9 cellular contexts compared by ENCODE assay signal in genomic region chr16:76265434-76266045, GRCh38. TPM values are rescaled to one million over a fixed set of nuclear protein-coding genes. Genes with fewer than 3 reads are reported as not detected.
DNase-seq lines count a peak whose midpoint lies in the region; FAIRE-seq and TF ChIP-seq lines count a peak whose summit lies in the region.
"Had no signal": no experiment of that assay in that cellular context is flagged by ENCODE, and none has a peak within 500 bp of the region (broad histone marks: within the 10 kb centered on the region; RNA-seq: fewer than 3 reads in every experiment).

No MANE protein-coding gene starts in this region.

- no peak overlapping the region for H3K27ac Mint-ChIP-seq in activated T-cell treated with anti-CD3 and anti-CD28 coated beads, Interleukin-2, amount 50 U/mL, for 24 hours
- H3K27ac Mint-ChIP-seq in neural crest cell (ENCODE audit: unreplicated experiment): no peak overlapping the region

- H3K36me3 Mint-ChIP-seq in activated T-cell treated with anti-CD3 and anti-CD28 coated beads, Interleukin-2, amount 50 U/mL, for 24 hours (ENCODE audit: low read depth): no peaks in the 10 kb centered on the region
- no peaks in the 10 kb centered on the region for H3K36me3 Mint-ChIP-seq in neural crest cell (ENCODE audit: low read depth)

- H3K27me3 Mint-ChIP-seq in activated T-cell treated with anti-CD3 and anti-CD28 coated beads, Interleukin-2, amount 50 U/mL, for 24 hours: no peaks in the 10 kb centered on the region
- H3K27me3 Mint-ChIP-seq in neural crest cell (ENCODE audit: low read depth): no peaks in the 10 kb centered on the region

- DNase-seq in activated T-cell treated with anti-CD3 and anti-CD28 coated beads for 48 hours (ENCODE audit: low read depth) (peak; percentile 6), H54 (ENCODE audit: insufficient read length, low spot score) (no peak), M059J (ENCODE audit: low read depth) (peak; percentile 12), astrocyte of the cerebellum (ENCODE audit: low read depth) (peak; percentile 9), neural crest cell (ENCODE audit: low read depth, low spot score) (peak; percentile 64), C1 segment of cervical spinal cord (lab: John Stamatoyannopoulos, UW) (no peak)
- no peak for DNase-seq in activated T-cell treated with anti-CD3 and anti-CD28 coated beads, Interleukin-2, amount 50 U/mL, for 24 hours
- no peak for DNase-seq in effector memory CD4-positive, alpha-beta T cell

- H3K27me3 ChIP-seq in effector memory CD4-positive, alpha-beta T cell (replicated peaks; ENCODE audit: control insufficient read depth, insufficient read depth, low read length, poor library complexity, severe bottlenecking): no peaks in the 10 kb centered on the region

- peak; percentile 41 for FAIRE-seq in H54 (lab: Jason Lieb, UNC)
- FAIRE-seq: GM18507 had no signal

- H3K4me1 ChIP-seq in effector memory CD4-positive, alpha-beta T cell (ENCODE audit: control insufficient read depth, insufficient read depth, low read length, poor library complexity, severe bottlenecking): no peaks in the 10 kb centered on the region

- in situ Hi-C loops in astrocyte of the cerebellum (cut with HindIII; ENCODE audit: low sequenced_read_pairs): no loop called here

- no peak overlapping the region for H3K4me3 ChIP-seq in astrocyte of the cerebellum (ENCODE audit: low read depth, low read length)
- H3K4me3 ChIP-seq in effector memory CD4-positive, alpha-beta T cell (ENCODE audit: insufficient read depth, low read depth, low read length, poor library complexity, severe bottlenecking): no peak overlapping the region

- H3K4me3 Mint-ChIP-seq in activated T-cell treated with anti-CD3 and anti-CD28 coated beads, Interleukin-2, amount 50 U/mL, for 24 hours: no peak overlapping the region
- no peak overlapping the region for H3K4me3 Mint-ChIP-seq in neural crest cell

- peak; percentile 73 for TF ChIP-seq CTCF in astrocyte of the cerebellum (IDR thresholded peaks at IDR 0.05; ENCODE audit: low read depth, low read length, missing control alignments)
- TF ChIP-seq CTCF in neural crest cell (conservative IDR thresholded peaks at IDR 0.05): peak; percentile 66

- H3K27ac ChIP-seq in effector memory CD4-positive, alpha-beta T cell (ENCODE audit: insufficient read depth, low read length, poor library complexity, severe bottlenecking): no peak overlapping the region

- no peaks in the 10 kb centered on the region for H3K4me1 Mint-ChIP-seq in activated T-cell treated with anti-CD3 and anti-CD28 coated beads, Interleukin-2, amount 50 U/mL, for 24 hours (ENCODE audit: low read depth)
- H3K4me1 Mint-ChIP-seq in neural crest cell: no peaks in the 10 kb centered on the region

- no peaks in the 10 kb centered on the region for H3K9me3 ChIP-seq in effector memory CD4-positive, alpha-beta T cell (ENCODE audit: control insufficient read depth, low read length)

- H3K36me3 ChIP-seq in effector memory CD4-positive, alpha-beta T cell (ENCODE audit: control insufficient read depth, insufficient read depth, low read length): no peaks in the 10 kb centered on the region

- peaks cover 11% of the 10 kb centered on the region for H3K9me3 Mint-ChIP-seq in activated T-cell treated with anti-CD3 and anti-CD28 coated beads, Interleukin-2, amount 50 U/mL, for 24 hours
- peaks cover 7% of the 10 kb centered on the region for H3K9me3 Mint-ChIP-seq in neural crest cell

- no peak for TF ChIP-seq POLR2A in H54 (IDR thresholded peaks at IDR 0.05; ENCODE audit: low read depth, low read length)

RNA-seq across cellular contexts. Expression of gene CNTNAP4, which starts 11.7 kb away (rescaled TPM):
- not detected in 2 replicates for total RNA-seq in M059J (2014; rRNA removed; shearing (Covaris generic))
- 0.07 and 0.14 TPM in 2 replicates for total RNA-seq in neural crest cell

Comparison
In these comparisons a context has a peak if more than half of its experiments do, and no peak if none do; other contexts are left out.
1. DNase-seq: peak in activated T-cell treated with anti-CD3 and anti-CD28 coated beads for 48 hours (single experiment), M059J (single experiment), astrocyte of the cerebellum (single experiment) and neural crest cell (single experiment); none in activated T-cell treated with anti-CD3 and anti-CD28 coated beads, Interleukin-2, amount 50 U/mL, for 24 hours (single experiment), H54 (single experiment), C1 segment of cervical spinal cord (0 of 14) and effector memory CD4-positive, alpha-beta T cell (0 of 3).